1 cellular context compared by ENCODE assay signal in genomic region chr16:1920727-1921155, GRCh38.
TF ChIP-seq lines count a peak whose summit lies in the region.

No MANE protein-coding gene starts in this region.

TF ChIP-seq in GM12878, 131 proteins besides CTCF, POLR2A, EP300 and RAD21:
- no peak for TF ChIP-seq NFYA (IDR thresholded peaks at IDR 0.05; ENCODE audit: borderline replicate concordance, low read depth, low read length)
- TF ChIP-seq ZNF274 (IDR thresholded peaks at IDR 0.05; ENCODE audit: insufficient read depth, insufficient read length), result no peak
- TF ChIP-seq FOXK2 (IDR thresholded peaks at IDR 0.05), result no peak
- no peak for TF ChIP-seq HDGF (IDR thresholded peaks at IDR 0.05)
